27 cellular contexts compared by ENCODE assay signal in the genomic region with DNA sequence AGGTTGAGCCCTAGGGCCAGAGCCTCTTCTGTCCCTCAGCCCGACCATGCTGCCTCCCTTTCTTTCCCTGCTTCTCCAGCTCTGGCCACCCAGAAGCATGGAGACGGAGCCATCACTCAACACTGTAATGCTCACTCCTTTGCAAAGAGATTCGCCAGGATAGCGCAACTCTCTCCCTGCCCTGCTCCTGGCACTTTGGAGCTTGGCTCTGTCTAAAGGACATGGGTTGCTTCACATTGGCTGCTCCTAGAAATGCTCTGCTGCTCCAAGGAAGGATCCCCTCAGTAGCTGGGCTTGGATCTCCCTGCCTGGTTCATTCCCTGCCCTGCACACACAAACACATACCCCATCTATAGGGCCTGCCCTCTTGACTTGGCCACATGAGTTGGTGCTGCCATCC.
"Had no signal": no experiment of that assay in that cellular context is flagged by ENCODE, and none has a peak within 500 bp of the region (broad histone marks: within the 10 kb centered on the region; RNA-seq: fewer than 3 reads in every experiment).

No MANE protein-coding gene starts in this region.

- H3K4me3 ChIP-seq: esophagus squamous epithelium, gastroesophageal sphincter, hepatocyte, psoas muscle, SJSA1, smooth muscle cell, transverse colon had no signal

- H3K4me1 Mint-ChIP-seq: naive B cell had no signal

- ATAC-seq: activated CD4-positive, alpha-beta T cell treated with anti-CD3 and anti-CD28 coated beads for 36 hours; activated T-helper 17 cell treated with anti-CD3 and anti-CD28 coated beads, Interleukin-2, amount 50 U/mL, for 72 hours; left ventricle myocardium superior had no signal

- H3K79me2 ChIP-seq: hepatocyte, parathyroid adenoma had no signal

- H3K9me3 Mint-ChIP-seq: activated T-helper 17 cell treated with anti-CD3 and anti-CD28 coated beads, Interleukin-2, amount 50 U/mL, for 72 hours; dendritic cell treated with granulocyte-macrophage colony-stimulating factor and Interleukin-4, amounts not matched to agents 40 ng/mL and 50 ng/mL, for 4 days; neural crest cell had no signal

- DNase-seq: activated CD4-positive, alpha-beta T cell treated with anti-CD3 and anti-CD28 coated beads for 36 hours; activated CD4-positive, CD25-positive, alpha-beta regulatory T cell; activated CD8-positive, alpha-beta memory T cell treated with anti-CD3 and anti-CD28 coated beads, Interleukin-2, amount 50 U/mL, for 4 hours; activated T-cell treated with anti-CD3 and anti-CD28 coated beads, Interleukin-2, amount 50 U/mL, for 1 hour; central memory CD4-positive, alpha-beta T cell; esophagus squamous epithelium; islet precursor cell; left ventricle myocardium superior; mammary epithelial cell; naive B cell; occipital lobe; psoas muscle; stimulated activated CD4-positive, alpha-beta T cell treated with anti-CD3 and anti-CD28 coated beads, Interleukin-15, amount 100 ng/mL, for 24 hours; stimulated activated CD4-positive, alpha-beta T cell treated with anti-CD3 and anti-CD28 coated beads, Interleukin-2, amount 100 ng/mL, for 24 hours; stimulated activated naive CD4-positive, alpha-beta T cell; transverse colon had no signal

- H3K27ac ChIP-seq: epithelial cell of prostate, hepatocyte, parathyroid adenoma, psoas muscle, SJSA1, transverse colon had no signal

- H3K9me3 ChIP-seq: esophagus squamous epithelium, psoas muscle, SJSA1, transverse colon had no signal

- H3K4me3 Mint-ChIP-seq: activated CD4-positive, alpha-beta T cell treated with anti-CD3 and anti-CD28 coated beads for 36 hours; activated naive CD8-positive, alpha-beta T cell; activated T-helper 17 cell treated with anti-CD3 and anti-CD28 coated beads, Interleukin-2, amount 50 U/mL, for 72 hours; dendritic cell treated with granulocyte-macrophage colony-stimulating factor and Interleukin-4, amounts not matched to agents 40 ng/mL and 50 ng/mL, for 4 days; mesothelial cell of epicardium; naive B cell; neural crest cell had no signal

- H3K27me3 ChIP-seq: esophagus squamous epithelium, gastroesophageal sphincter, hepatocyte, SJSA1, transverse colon had no signal

- H3K4me2 ChIP-seq: hepatocyte, smooth muscle cell had no signal

- H3K9ac ChIP-seq: parathyroid adenoma had no signal

- H3K27me3 Mint-ChIP-seq: activated CD4-positive, alpha-beta T cell treated with anti-CD3 and anti-CD28 coated beads for 36 hours; activated naive CD8-positive, alpha-beta T cell; activated T-helper 17 cell treated with anti-CD3 and anti-CD28 coated beads, Interleukin-2, amount 50 U/mL, for 72 hours; dendritic cell treated with granulocyte-macrophage colony-stimulating factor and Interleukin-4, amounts not matched to agents 40 ng/mL and 50 ng/mL, for 4 days; naive B cell had no signal

- H3K27ac Mint-ChIP-seq: activated CD4-positive, alpha-beta T cell treated with anti-CD3 and anti-CD28 coated beads for 36 hours; activated T-helper 17 cell treated with anti-CD3 and anti-CD28 coated beads, Interleukin-2, amount 50 U/mL, for 72 hours; dendritic cell treated with granulocyte-macrophage colony-stimulating factor and Interleukin-4, amounts not matched to agents 40 ng/mL and 50 ng/mL, for 4 days; mesothelial cell of epicardium had no signal

- H3K4me1 ChIP-seq: parathyroid adenoma, psoas muscle had no signal
